8 cellular contexts compared by ENCODE assay signal in the genomic region with DNA sequence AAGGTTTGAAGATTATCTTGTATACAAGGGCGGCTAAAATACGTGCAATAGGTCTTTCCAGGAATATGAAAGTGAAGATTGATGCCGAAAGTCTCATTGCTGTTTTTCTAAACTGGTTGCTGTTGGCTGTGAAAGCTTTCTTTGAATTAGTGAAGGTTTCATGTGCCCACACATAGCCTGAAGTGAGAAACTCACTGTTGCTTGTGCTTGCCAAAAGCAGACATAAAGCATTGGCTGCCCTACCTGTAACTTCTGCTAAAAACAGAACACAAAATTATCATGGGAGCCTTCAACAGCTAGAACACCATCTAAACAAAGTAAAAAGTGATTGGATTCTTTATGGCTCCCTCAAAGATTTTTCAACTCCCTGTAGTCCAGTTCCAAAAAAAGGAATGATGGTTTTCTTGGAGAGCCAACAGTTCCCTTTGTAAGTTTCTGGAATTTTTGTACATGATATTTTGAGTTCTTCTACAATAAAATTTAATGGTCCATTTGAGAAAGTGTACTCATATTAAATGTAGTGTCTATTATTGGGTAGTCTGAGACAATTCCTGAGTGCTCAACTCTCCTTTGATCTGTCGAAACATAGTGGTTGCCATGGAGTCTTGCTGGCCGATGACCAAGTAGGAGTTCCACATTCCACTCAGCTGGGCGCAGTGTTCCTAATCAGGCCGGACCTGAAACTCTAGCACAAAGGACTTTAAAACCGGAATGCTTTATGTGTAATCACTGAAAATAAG.
DNase-seq lines count a peak whose midpoint lies in the region; ATAC-seq and TF ChIP-seq lines count a peak whose summit lies in the region.

No MANE protein-coding gene starts in this region.

- no peaks in the 10 kb centered on the region for H3F3A ChIP-seq in GM23338 (replicated peaks; ENCODE audit: low read depth)

- no peak for TF ChIP-seq EP300 in transverse colon (IDR thresholded peaks at IDR 0.05; ENCODE audit: low read depth)

- H3K9me3 ChIP-seq in ectodermal cell (ENCODE audit: control insufficient read depth, low read length) (no peaks in the 10 kb centered on the region), transverse colon (no peaks in the 10 kb centered on the region)

- no peak overlapping the region for H2AFZ ChIP-seq in GM23338

- no peaks in the 10 kb centered on the region for H3K9me3 Mint-ChIP-seq in GM23338

- no peak overlapping the region for H3K4me2 ChIP-seq in GM23338

- H3K4me3 ChIP-seq in GM23338 = no peak overlapping the region
- H3K4me3 ChIP-seq in ectodermal cell (ENCODE audit: insufficient read depth, low read depth, low read length) = no peak overlapping the region
- no peak overlapping the region for H3K4me3 ChIP-seq in transverse colon

- H3K27ac ChIP-seq in GM23338 (ENCODE audit: low read depth) (no peak overlapping the region), ectodermal cell (ENCODE audit: insufficient read depth, low read depth, low read length, poor library complexity, severe bottlenecking) (peak overlapping the region; percentile 84), transverse colon (peak overlapping the region; percentile 64 to 73 (median 69))

- no peaks in the 10 kb centered on the region for H3K36me3 Mint-ChIP-seq in GM23338 (ENCODE audit: low read depth)

- 70% methylated on average over 8 of the region's 8 CpGs for WGBS in ectodermal cell, 2 experiments
- WGBS in transverse colon (ENCODE audit: low coverage in 1 of 2), 2 donors = 29 to 34% methylated on average over 8 of the region's 8 CpGs

- H3K4me1 ChIP-seq in GM23338 (ENCODE audit: insufficient read depth) (no peaks in the 10 kb centered on the region), ectodermal cell (ENCODE audit: control insufficient read depth, insufficient read depth, low read length) (peaks cover 17% of the 10 kb centered on the region), transverse colon (peaks cover 16 to 41% (median 27%) of the 10 kb centered on the region in 4 donors)

- DNase-seq in GM23338 (ENCODE audit: low spot score) (peak; percentile 47), NCI-H460 (ENCODE audit: extremely low read depth, low read depth) (peak; percentile 24), medulla oblongata (ENCODE audit: extremely low spot score) (peak; percentile 65), transverse colon (peak; percentile 92)
- no peak for DNase-seq in stimulated activated CD4-positive, alpha-beta T cell treated with anti-CD3 and anti-CD28 coated beads, Interleukin-1b, Interleukin-23, amount 100 ng/mL, for 48 hours
- DNase-seq in activated CD8-positive, alpha-beta memory T cell treated with anti-CD3 and anti-CD28 coated beads for 24 hours = no peak

- ATAC-seq in GM23338 (peak; percentile 41; the same call in 2 of the 3 replicates), GM19397 (IDR thresholded peaks at IDR 0.05; ENCODE audit: unreplicated experiment) (no peak)

- H3K79me2 ChIP-seq in GM23338 (replicated peaks; ENCODE audit: insufficient read depth) = no peaks in the 10 kb centered on the region

- H3K4me1 Mint-ChIP-seq in GM23338 = peaks cover 7% of the 10 kb centered on the region

- H3K36me3 ChIP-seq in GM23338 (ENCODE audit: insufficient read depth) (no peaks in the 10 kb centered on the region), ectodermal cell (ENCODE audit: control insufficient read depth, insufficient read depth, low read length) (no peaks in the 10 kb centered on the region), transverse colon (no peaks in the 10 kb centered on the region)

- intact Hi-C loops in transverse colon (cut with DNase I; ENCODE audit: low total_unique reads) = loop anchor here (2.0 kb wide), 1 partner anchor 43 kb away; no protein-coding TSS in a partner anchor

- H3K4me3 Mint-ChIP-seq in GM23338 = no peak overlapping the region

- H4K20me1 ChIP-seq in GM23338 (replicated peaks; ENCODE audit: insufficient read depth) = no peaks in the 10 kb centered on the region

- 0 out of 4 replicates have a peak, but pooled peaks of 1 of the 2 experiments have one; percentile 2 for TF ChIP-seq CTCF in GM23338 (conservative IDR thresholded peaks at IDR 0.05; ENCODE audit: low read depth in 2 of 2)
- TF ChIP-seq CTCF in transverse colon (IDR thresholded peaks at IDR 0.05) = peak in 3 of 5 experiments; percentile 7 to 25 (median 18)

- H3K27ac Mint-ChIP-seq in GM23338 = no peak overlapping the region; the same call in 1 of the 2 replicates

- H3K9me2 ChIP-seq in GM23338 (ENCODE audit: insufficient read depth) = no peaks in the 10 kb centered on the region

- H3K27me3 ChIP-seq in GM23338 (ENCODE audit: insufficient read depth) = no peaks in the 10 kb centered on the region
- H3K27me3 ChIP-seq in ectodermal cell (ENCODE audit: control insufficient read depth, insufficient read depth, low read length, poor library complexity, severe bottlenecking) = no peaks in the 10 kb centered on the region
- H3K27me3 ChIP-seq in transverse colon = no peaks in the 10 kb centered on the region

- no peaks in the 10 kb centered on the region for H3K27me3 Mint-ChIP-seq in GM23338 (ENCODE audit: insufficient read depth, low read depth, poor library complexity)

- no peak for TF ChIP-seq POLR2A in transverse colon (IDR thresholded peaks at IDR 0.05)

- in situ Hi-C loops in transverse colon (cut with MboI; ENCODE audit: low pct_ligation_motif_present in 1 of 4, low pct_unique_long_range_greater_than_20kb in 1 of 4, low sequenced_read_pairs in 3 of 4) = no loop called here

TF ChIP-seq in GM23338, 12 proteins besides CTCF, POLR2A, EP300 and RAD21:
- TF ChIP-seq EZH2phosphoT487 (IDR thresholded peaks at IDR 0.05; ENCODE audit: unreplicated experiment) = no peak
- no peak for TF ChIP-seq EZH2 (IDR thresholded peaks at IDR 0.05; ENCODE audit: low read depth, unreplicated experiment)
- TF ChIP-seq, protein P1, sequence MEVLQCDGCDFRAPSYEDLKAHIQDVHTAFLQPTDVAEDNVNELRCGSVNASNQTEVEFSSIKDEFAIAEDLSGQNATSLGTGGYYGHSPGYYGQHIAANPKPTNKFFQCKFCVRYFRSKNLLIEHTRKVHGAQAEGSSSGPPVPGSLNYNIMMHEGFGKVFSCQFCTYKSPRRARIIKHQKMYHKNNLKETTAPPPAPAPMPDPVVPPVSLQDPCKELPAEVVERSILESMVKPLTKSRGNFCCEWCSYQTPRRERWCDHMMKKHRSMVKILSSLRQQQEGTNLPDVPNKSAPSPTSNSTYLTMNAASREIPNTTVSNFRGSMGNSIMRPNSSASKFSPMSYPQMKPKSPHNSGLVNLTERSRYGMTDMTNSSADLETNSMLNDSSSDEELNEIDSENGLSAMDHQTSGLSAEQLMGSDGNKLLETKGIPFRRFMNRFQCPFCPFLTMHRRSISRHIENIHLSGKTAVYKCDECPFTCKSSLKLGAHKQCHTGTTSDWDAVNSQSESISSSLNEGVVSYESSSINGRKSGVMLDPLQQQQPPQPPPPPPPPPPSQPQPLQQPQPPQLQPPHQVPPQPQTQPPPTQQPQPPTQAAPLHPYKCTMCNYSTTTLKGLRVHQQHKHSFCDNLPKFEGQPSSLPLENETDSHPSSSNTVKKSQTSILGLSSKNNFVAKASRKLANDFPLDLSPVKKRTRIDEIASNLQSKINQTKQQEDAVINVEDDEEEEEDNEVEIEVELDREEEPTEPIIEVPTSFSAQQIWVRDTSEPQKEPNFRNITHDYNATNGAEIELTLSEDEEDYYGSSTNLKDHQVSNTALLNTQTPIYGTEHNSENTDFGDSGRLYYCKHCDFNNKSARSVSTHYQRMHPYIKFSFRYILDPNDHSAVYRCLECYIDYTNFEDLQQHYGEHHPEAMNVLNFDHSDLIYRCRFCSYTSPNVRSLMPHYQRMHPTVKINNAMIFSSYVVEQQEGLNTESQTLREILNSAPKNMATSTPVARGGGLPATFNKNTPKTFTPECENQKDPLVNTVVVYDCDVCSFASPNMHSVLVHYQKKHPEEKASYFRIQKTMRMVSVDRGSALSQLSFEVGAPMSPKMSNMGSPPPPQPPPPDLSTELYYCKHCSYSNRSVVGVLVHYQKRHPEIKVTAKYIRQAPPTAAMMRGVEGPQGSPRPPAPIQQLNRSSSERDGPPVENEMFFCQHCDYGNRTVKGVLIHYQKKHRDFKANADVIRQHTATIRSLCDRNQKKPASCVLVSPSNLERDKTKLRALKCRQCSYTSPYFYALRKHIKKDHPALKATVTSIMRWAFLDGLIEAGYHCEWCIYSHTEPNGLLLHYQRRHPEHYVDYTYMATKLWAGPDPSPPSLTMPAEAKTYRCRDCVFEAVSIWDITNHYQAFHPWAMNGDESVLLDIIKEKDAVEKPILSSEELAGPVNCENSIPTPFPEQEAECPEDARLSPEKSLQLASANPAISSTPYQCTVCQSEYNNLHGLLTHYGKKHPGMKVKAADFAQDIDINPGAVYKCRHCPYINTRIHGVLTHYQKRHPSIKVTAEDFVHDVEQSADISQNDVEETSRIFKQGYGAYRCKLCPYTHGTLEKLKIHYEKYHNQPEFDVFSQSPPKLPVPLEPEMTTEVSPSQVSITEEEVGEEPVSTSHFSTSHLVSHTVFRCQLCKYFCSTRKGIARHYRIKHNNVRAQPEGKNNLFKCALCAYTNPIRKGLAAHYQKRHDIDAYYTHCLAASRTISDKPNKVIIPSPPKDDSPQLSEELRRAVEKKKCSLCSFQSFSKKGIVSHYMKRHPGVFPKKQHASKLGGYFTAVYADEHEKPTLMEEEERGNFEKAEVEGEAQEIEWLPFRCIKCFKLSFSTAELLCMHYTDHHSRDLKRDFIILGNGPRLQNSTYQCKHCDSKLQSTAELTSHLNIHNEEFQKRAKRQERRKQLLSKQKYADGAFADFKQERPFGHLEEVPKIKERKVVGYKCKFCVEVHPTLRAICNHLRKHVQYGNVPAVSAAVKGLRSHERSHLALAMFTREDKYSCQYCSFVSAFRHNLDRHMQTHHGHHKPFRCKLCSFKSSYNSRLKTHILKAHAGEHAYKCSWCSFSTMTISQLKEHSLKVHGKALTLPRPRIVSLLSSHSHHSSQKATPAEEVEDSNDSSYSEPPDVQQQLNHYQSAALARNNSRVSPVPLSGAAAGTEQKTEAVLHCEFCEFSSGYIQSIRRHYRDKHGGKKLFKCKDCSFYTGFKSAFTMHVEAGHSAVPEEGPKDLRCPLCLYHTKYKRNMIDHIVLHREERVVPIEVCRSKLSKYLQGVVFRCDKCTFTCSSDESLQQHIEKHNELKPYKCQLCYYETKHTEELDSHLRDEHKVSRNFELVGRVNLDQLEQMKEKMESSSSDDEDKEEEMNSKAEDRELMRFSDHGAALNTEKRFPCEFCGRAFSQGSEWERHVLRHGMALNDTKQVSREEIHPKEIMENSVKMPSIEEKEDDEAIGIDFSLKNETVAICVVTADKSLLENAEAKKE (CRISPR knock-in tag; IDR thresholded peaks at IDR 0.05) = no peak

Comparison
In these comparisons a context has a peak if more than half of its experiments do, and no peak if none do; other contexts are left out.
1. DNase-seq: peak in GM23338 (single experiment), NCI-H460 (single experiment), medulla oblongata (single experiment) and transverse colon (single experiment); none in stimulated activated CD4-positive, alpha-beta T cell treated with anti-CD3 and anti-CD28 coated beads, Interleukin-1b, Interleukin-23, amount 100 ng/mL, for 48 hours (single experiment) and activated CD8-positive, alpha-beta memory T cell treated with anti-CD3 and anti-CD28 coated beads for 24 hours (single experiment).